In the genomic region with DNA sequence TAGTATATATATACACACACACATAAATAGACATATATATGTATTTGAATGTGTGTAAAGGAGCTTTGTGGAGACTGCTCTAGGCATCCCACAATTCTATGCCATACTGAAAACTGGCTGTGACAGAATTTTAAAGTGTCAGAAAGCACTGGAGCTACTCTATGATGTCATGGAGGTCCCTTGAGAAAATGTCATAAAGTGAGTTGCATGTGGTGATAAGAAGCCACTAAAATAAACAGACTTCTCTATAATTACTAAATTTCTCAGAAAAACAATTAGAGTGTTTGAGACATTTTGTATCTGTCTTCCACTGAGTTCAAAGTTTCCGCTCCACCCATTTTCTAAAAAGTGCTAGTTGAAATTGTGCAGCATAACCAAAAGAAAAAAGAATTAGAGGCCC, we compare ENCODE assay signal across 8 cellular contexts.
"Had no signal": no experiment of that assay in that cellular context is flagged by ENCODE, and none has a peak within 500 bp of the region (broad histone marks: within the 10 kb centered on the region; RNA-seq: fewer than 3 reads in every experiment).

No MANE protein-coding gene starts in this region.

- DNase-seq: GM23248, GOT3, H7, HFFc6, IMR-90 had no signal

- H3K9ac ChIP-seq: GM23248 had no signal

- H3K4me1 ChIP-seq: HAP-1 had no signal

- H3K9me3 ChIP-seq: HAP-1 had no signal

- H3K27ac ChIP-seq: GM23248, HL-60 had no signal

- H3K36me3 ChIP-seq: HAP-1 had no signal

- H3K4me3 ChIP-seq: GM23248, HAP-1, K562 had no signal

- H2AFZ ChIP-seq: GM23248 had no signal
